In genomic region chr12:41220931-41221330, GRCh38 we compare ENCODE assay signal across 1 cellular context.
TF ChIP-seq lines count a peak whose summit lies in the region.

No MANE protein-coding gene starts in this region.

TF ChIP-seq in H1, 55 proteins besides CTCF, POLR2A, EP300 and RAD21 (continued from another document):
- no peak for TF ChIP-seq JUND (IDR thresholded peaks at IDR 0.05; ENCODE audit: low read length)
